Comparison of ENCODE assay signal across 9 cellular contexts in the genomic region with DNA sequence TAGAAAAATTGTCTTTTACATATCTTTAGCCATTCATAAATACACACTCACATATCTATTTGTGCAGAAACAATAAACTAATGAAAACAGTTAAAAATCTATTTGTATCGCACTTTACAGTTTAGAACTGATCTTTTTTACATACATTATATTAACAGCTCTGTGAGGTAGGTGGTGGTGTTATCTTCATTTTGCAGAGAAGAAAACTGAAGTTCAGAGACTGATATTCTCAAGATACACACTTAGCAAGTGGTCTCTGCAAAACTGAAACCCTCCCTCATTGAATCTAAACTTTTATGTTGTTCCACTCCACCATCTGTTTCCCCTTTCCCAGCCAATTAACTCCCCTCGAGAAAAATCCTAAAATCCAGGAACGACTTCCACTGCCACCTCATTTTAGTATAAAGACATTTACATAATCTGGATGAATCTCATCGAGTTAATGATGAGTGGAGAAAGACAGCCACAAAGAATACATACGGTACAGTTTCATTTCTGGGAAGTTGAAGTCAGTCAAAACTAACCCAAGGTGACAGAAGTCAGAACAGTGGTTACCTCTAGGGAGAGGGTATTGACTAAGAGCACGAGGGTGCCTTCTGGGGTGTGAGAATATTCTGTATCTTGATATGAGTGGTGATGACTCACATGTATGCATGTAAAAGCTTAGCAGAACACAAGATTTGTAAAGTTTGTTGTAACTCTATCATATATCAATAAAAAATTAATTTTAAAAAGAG.
DNase-seq lines count a peak whose midpoint lies in the region; ATAC-seq and TF ChIP-seq lines count a peak whose summit lies in the region.
"Had no signal": no experiment of that assay in that cellular context is flagged by ENCODE, and none has a peak within 500 bp of the region (broad histone marks: within the 10 kb centered on the region; RNA-seq: fewer than 3 reads in every experiment).

No MANE protein-coding gene starts in this region.

- no peak overlapping the region for H3K4me3 ChIP-seq in heart left ventricle

- TF ChIP-seq POLR2A in heart left ventricle (IDR thresholded peaks at IDR 0.05) = no peak

- peak; percentile 2 to 10 for DNase-seq in stimulated activated CD8-positive, alpha-beta memory T cell treated with anti-CD3 and anti-CD28 coated beads, Interleukin-15, amount 100 ng/mL, for 48 hours (ENCODE audit: low read depth in 2 of 2)
- DNase-seq in stimulated activated CD8-positive, alpha-beta memory T cell treated with anti-CD3 and anti-CD28 coated beads, Interleukin-4, amount 100 ng/mL, for 48 hours = no peak
- DNase-seq in RPMI7951 (ENCODE audit: low read depth) = peak; percentile 44
- DNase-seq in NCI-H2227 (lab: John Stamatoyannopoulos, UW; ENCODE audit: unreplicated experiment) = no peak
- no peak for DNase-seq in HK-2 (ENCODE audit: unreplicated experiment)
- DNase-seq in heart left ventricle = no peak
- DNase-seq in stimulated activated CD4-positive, alpha-beta T cell treated with anti-CD3 and anti-CD28 coated beads, Interleukin-4, amount 100 ng/mL, for 24 hours = no peak
- DNase-seq: NCI-H1436 had no signal

- peak; percentile 98 for ATAC-seq in HG02852 (IDR thresholded peaks at IDR 0.05; ENCODE audit: unreplicated experiment)
- ATAC-seq in heart left ventricle = no peak

- no peak for TF ChIP-seq CTCF in heart left ventricle (IDR thresholded peaks at IDR 0.05)

- no peaks in the 10 kb centered on the region for H3K27me3 ChIP-seq in heart left ventricle

- H3K36me3 ChIP-seq in heart left ventricle = no peaks in the 10 kb centered on the region

- WGBS in heart left ventricle, 4 donors = 65 to 78% (median 69%) methylated on average over 6 of the region's 6 CpGs

- H3K27ac ChIP-seq in heart left ventricle = peak overlapping the region in 1 of 12 donors; percentile 44

- H3K9me3 ChIP-seq in heart left ventricle = no peaks in the 10 kb centered on the region

- H3K4me1 ChIP-seq in heart left ventricle = peaks cover 0 to 35% (median 5%) of the 10 kb centered on the region in 12 donors

- intact Hi-C loops in heart left ventricle (cut with DNase I) = no loop called here

Comparison
In these comparisons a context has a peak if more than half of its experiments do, and no peak if none do; other contexts are left out.
1. DNase-seq: peak in stimulated activated CD8-positive, alpha-beta memory T cell treated with anti-CD3 and anti-CD28 coated beads, Interleukin-15, amount 100 ng/mL, for 48 hours (2 of 2) and RPMI7951 (single experiment); none in stimulated activated CD8-positive, alpha-beta memory T cell treated with anti-CD3 and anti-CD28 coated beads, Interleukin-4, amount 100 ng/mL, for 48 hours (single experiment), NCI-H2227 (single experiment), HK-2 (single experiment), heart left ventricle (0 of 5) and stimulated activated CD4-positive, alpha-beta T cell treated with anti-CD3 and anti-CD28 coated beads, Interleukin-4, amount 100 ng/mL, for 24 hours (single experiment).